Comparison of ENCODE assay signal across 1 cellular context in the genomic region with DNA sequence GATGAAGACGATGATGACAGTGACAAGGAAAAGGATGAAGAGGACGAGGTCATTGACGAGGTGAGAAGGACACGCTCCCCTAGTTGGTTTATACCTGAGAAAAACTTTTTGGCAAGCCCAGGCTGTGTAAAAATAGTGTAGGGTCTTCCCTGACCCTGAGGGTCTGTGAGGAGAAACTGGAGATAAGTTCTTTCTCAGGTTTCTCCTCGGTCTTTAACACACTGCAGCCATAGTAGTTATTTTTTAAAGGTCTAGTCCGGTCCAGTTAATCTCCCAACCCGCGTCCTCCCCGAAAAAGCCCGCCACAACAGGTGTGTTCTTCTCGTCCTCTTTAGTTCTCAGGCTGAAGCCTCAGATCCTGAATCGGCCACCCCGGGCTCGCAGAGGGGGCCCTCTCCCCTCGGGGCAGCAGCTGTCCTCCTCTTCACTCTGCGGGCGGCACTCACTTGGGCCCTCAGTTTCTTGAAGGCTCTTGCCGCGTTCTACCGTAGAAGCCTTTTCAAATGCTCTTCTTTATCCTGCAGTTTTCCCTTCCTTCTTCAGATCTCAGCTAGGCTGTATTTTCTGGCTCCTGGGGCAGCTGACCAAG.
A peak's percentile ranks its signal among the peaks of the same experiment; 100 is the strongest.
TF ChIP-seq lines count a peak whose summit lies in the region.

No MANE protein-coding gene starts in this region.

TF ChIP-seq in HepG2, 621 proteins besides CTCF, POLR2A, EP300 and RAD21:
- TF ChIP-seq FOXO4 (CRISPR knock-in tag; conservative IDR thresholded peaks at IDR 0.05) (0 out of 2 replicates have a peak, but pooled peaks have one; percentile 72), ISL2 (CRISPR knock-in tag; IDR thresholded peaks at IDR 0.05) (peak; percentile 46; the same call in 1 of the 2 replicates), NCOA1 (CRISPR knock-in tag; IDR thresholded peaks at IDR 0.05) (no peak), FOXJ3 (CRISPR knock-in tag; IDR thresholded peaks at IDR 0.05; ENCODE audit: borderline replicate concordance) (peak; percentile 47; the same call in 1 of the 2 replicates), ZNF350 (CRISPR knock-in tag; IDR thresholded peaks at IDR 0.05; ENCODE audit: borderline replicate concordance, low read depth) (0 out of 2 replicates have a peak, but pooled peaks have one; percentile 6), ZHX2 (IDR thresholded peaks at IDR 0.05; ENCODE audit: low read depth) (no peak), ZHX2 (CRISPR knock-in tag; IDR thresholded peaks at IDR 0.05; ENCODE audit: borderline replicate concordance) (0 out of 2 replicates have a peak, but pooled peaks have one; percentile 22), ZNF414 (CRISPR knock-in tag; IDR thresholded peaks at IDR 0.05) (0 out of 2 replicates have a peak, but pooled peaks have one; percentile 41), LCORL (IDR thresholded peaks at IDR 0.05) (no peak), LCORL (CRISPR knock-in tag; IDR thresholded peaks at IDR 0.05) (peak; percentile 52; the same call in 1 of the 2 replicates), MAZ (IDR thresholded peaks at IDR 0.05; ENCODE audit: borderline replicate concordance, low read depth, low read length) (no peak), MAZ (CRISPR knock-in tag; IDR thresholded peaks at IDR 0.05; ENCODE audit: low read depth) (peak; percentile 18), HIVEP1 (CRISPR knock-in tag; IDR thresholded peaks at IDR 0.05) (peak; percentile 2; the same call in 1 of the 2 replicates), TGIF2 (CRISPR knock-in tag; IDR thresholded peaks at IDR 0.05) (0 out of 2 replicates have a peak, but pooled peaks have one; percentile 20), KDM5A (IDR thresholded peaks at IDR 0.05; ENCODE audit: borderline replicate concordance, low read length) (peak; percentile 79), SETDB1 (CRISPR knock-in tag; IDR thresholded peaks at IDR 0.05; ENCODE audit: borderline replicate concordance) (no peak), GLI4 (CRISPR knock-in tag; IDR thresholded peaks at IDR 0.05; ENCODE audit: borderline replicate concordance) (0 out of 2 replicates have a peak, but pooled peaks have one; percentile 3), ASH2L (IDR thresholded peaks at IDR 0.05; ENCODE audit: insufficient read length, low read depth, low read length) (peak; percentile 22), MIER3 (CRISPR knock-in tag; IDR thresholded peaks at IDR 0.05; ENCODE audit: borderline replicate concordance) (peak; percentile 60; the same call in 1 of the 2 replicates), HNF4A (CRISPR knock-in tag; IDR thresholded peaks at IDR 0.05) (no peak), ZNF543 (CRISPR knock-in tag; IDR thresholded peaks at IDR 0.05) (no peak; the same call in 1 of the 2 replicates), JARID2 (CRISPR knock-in tag; IDR thresholded peaks at IDR 0.05; ENCODE audit: insufficient replicate concordance) (no peak)
- TF ChIP-seq, protein P1, sequence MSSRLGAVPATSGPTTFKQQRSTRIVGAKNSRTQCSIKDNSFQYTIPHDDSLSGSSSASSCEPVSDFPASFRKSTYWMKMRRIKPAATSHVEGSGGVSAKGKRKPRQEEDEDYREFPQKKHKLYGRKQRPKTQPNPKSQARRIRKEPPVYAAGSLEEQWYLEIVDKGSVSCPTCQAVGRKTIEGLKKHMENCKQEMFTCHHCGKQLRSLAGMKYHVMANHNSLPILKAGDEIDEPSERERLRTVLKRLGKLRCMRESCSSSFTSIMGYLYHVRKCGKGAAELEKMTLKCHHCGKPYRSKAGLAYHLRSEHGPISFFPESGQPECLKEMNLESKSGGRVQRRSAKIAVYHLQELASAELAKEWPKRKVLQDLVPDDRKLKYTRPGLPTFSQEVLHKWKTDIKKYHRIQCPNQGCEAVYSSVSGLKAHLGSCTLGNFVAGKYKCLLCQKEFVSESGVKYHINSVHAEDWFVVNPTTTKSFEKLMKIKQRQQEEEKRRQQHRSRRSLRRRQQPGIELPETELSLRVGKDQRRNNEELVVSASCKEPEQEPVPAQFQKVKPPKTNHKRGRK (CRISPR knock-in tag; IDR thresholded peaks at IDR 0.05): peak; percentile 79; the same call in 1 of the 2 replicates
- TF ChIP-seq, protein P2, sequence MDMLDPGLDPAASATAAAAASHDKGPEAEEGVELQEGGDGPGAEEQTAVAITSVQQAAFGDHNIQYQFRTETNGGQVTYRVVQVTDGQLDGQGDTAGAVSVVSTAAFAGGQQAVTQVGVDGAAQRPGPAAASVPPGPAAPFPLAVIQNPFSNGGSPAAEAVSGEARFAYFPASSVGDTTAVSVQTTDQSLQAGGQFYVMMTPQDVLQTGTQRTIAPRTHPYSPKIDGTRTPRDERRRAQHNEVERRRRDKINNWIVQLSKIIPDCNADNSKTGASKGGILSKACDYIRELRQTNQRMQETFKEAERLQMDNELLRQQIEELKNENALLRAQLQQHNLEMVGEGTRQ (IDR thresholded peaks at IDR 0.05; ENCODE audit: low read depth, low read length): no peak
- TF ChIP-seq, protein P2 (CRISPR knock-in tag; IDR thresholded peaks at IDR 0.05; ENCODE audit: borderline replicate concordance): no peak
- TF ChIP-seq, protein P3, sequence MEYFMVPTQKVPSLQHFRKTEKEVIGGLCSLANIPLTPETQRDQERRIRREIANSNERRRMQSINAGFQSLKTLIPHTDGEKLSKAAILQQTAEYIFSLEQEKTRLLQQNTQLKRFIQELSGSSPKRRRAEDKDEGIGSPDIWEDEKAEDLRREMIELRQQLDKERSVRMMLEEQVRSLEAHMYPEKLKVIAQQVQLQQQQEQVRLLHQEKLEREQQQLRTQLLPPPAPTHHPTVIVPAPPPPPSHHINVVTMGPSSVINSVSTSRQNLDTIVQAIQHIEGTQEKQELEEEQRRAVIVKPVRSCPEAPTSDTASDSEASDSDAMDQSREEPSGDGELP (IDR thresholded peaks at IDR 0.05; ENCODE audit: borderline replicate concordance, low read depth): peak; percentile 9; the same call in 1 of the 2 replicates
- TF ChIP-seq, protein P4, sequence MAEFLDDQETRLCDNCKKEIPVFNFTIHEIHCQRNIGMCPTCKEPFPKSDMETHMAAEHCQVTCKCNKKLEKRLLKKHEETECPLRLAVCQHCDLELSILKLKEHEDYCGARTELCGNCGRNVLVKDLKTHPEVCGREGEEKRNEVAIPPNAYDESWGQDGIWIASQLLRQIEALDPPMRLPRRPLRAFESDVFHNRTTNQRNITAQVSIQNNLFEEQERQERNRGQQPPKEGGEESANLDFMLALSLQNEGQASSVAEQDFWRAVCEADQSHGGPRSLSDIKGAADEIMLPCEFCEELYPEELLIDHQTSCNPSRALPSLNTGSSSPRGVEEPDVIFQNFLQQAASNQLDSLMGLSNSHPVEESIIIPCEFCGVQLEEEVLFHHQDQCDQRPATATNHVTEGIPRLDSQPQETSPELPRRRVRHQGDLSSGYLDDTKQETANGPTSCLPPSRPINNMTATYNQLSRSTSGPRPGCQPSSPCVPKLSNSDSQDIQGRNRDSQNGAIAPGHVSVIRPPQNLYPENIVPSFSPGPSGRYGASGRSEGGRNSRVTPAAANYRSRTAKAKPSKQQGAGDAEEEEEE (CRISPR knock-in tag; IDR thresholded peaks at IDR 0.05; ENCODE audit: borderline replicate concordance): 0 out of 2 replicates have a peak, but pooled peaks have one; percentile 60
TF ChIP-seq in HepG2: peak in this region for 17.
